ENCODE assay signal across 8 cellular contexts in the genomic region with DNA sequence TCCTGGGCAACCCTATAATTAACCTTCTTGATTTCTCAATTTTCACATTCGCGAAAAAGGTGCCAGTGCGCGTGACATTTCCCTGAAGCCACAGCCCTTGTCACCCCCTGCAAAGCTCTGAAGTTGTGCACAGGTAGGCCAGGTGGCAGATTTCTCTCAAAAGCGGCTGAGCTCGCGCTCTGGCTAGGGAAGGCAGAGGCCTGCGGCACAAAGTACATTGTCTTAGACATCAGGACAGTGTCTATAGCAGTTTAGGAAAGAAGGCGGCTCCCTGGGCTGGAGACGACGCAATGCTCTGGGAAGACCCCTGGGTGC. TPM values are rescaled to one million over a fixed set of nuclear protein-coding genes. Genes with fewer than 3 reads are reported as not detected.
DNase-seq lines count a peak whose midpoint lies in the region; ATAC-seq, FAIRE-seq and TF ChIP-seq lines count a peak whose summit lies in the region.

No MANE protein-coding gene starts in this region.

- peak overlapping the region; percentile 90 for H3K27ac Mint-ChIP-seq in activated naive CD8-positive, alpha-beta T cell treated with anti-CD3 and anti-CD28 coated beads, Interleukin-2, amount 50 U/mL, for 24 hours

- TSS peak; percentile 98 for BruUV-seq in HepG2 (replicated peaks; lab: Mats Ljungman, UMichigan)

- H3K9me3 ChIP-seq in HepG2 (ENCODE audit: low read length) (no peaks in the 10 kb centered on the region), thyroid gland (no peaks in the 10 kb centered on the region)

- peak overlapping the region; percentile 76 for H3K9ac ChIP-seq in HepG2 (ENCODE audit: insufficient read depth, low read depth, low read length)

- TF ChIP-seq RAD21 in HepG2 (CRISPR knock-in tag; IDR thresholded peaks at IDR 0.05) = no peak

- no peaks in the 10 kb centered on the region for H3K27me3 Mint-ChIP-seq in activated naive CD8-positive, alpha-beta T cell treated with anti-CD3 and anti-CD28 coated beads, Interleukin-2, amount 50 U/mL, for 24 hours

- 0% methylated on average over 5 of the region's 11 CpGs for WGBS in HepG2 (ENCODE audit: low lambda C conversion rate)
- WGBS in thyroid gland, 2 donors = 0 to 1% methylated on average over 9 to 11 of the region's 11 CpGs

- peaks cover 30% of the 10 kb centered on the region for H3K4me1 ChIP-seq in HepG2 (ENCODE audit: insufficient read depth, low read length)
- peaks cover 15 to 16% of the 10 kb centered on the region in 2 donors for H3K4me1 ChIP-seq in thyroid gland

- peak overlapping the region; percentile 85 for H3K4me2 ChIP-seq in HepG2 (ENCODE audit: low read depth, low read length)

- peaks cover 65% of the 10 kb centered on the region for H3K4me1 Mint-ChIP-seq in activated naive CD8-positive, alpha-beta T cell treated with anti-CD3 and anti-CD28 coated beads, Interleukin-2, amount 50 U/mL, for 24 hours

- ATAC-seq in HG03354 (IDR thresholded peaks at IDR 0.05; ENCODE audit: poor library complexity, severe bottlenecking, unreplicated experiment) (peak; percentile 27), HepG2 (peak; percentile 21), HG02970 (IDR thresholded peaks at IDR 0.05; ENCODE audit: low FRiP score, unreplicated experiment) (no peak)
- peak; percentile 10 for ATAC-seq in activated naive CD8-positive, alpha-beta T cell treated with anti-CD3 and anti-CD28 coated beads, Interleukin-2, amount 50 U/mL, for 24 hours

- no peak overlapping the region for H2AFZ ChIP-seq in HepG2 (ENCODE audit: low read length)

- no peak for FAIRE-seq in HepG2 (lab: Jason Lieb, UNC)

- H3K36me3 ChIP-seq in HepG2 (replicated peaks in 1 of 2; ENCODE audit: control insufficient read depth in 1 of 2, insufficient read depth in 2 of 2, low read length in 2 of 2) (no peaks in the 10 kb centered on the region), thyroid gland (no peaks in the 10 kb centered on the region)

- in situ Hi-C loops in HepG2 (cut with HindIII; ENCODE audit: extremely low pct_ligation_motif_present, low pct_unique_long_range_greater_than_20kb) = no loop called here

- no peak for TF ChIP-seq EP300 in HepG2 (IDR thresholded peaks at IDR 0.05; ENCODE audit: low read depth in 2 of 2, low read length in 2 of 2)
- no peak for TF ChIP-seq EP300 in HepG2 (CRISPR knock-in tag; IDR thresholded peaks at IDR 0.05; ENCODE audit: borderline replicate concordance)

- H3K36me3 Mint-ChIP-seq in activated naive CD8-positive, alpha-beta T cell treated with anti-CD3 and anti-CD28 coated beads, Interleukin-2, amount 50 U/mL, for 24 hours (ENCODE audit: low read depth) = peaks cover 36% of the 10 kb centered on the region

- H3K4me3 ChIP-seq in HepG2 (replicated peaks in 1 of 3; ENCODE audit: insufficient read depth in 1 of 3, low read depth in 2 of 3, low read length in 3 of 3) (peak overlapping the region; percentile 62 to 99 (median 82)), thyroid gland (replicated peaks in 1 of 3) (peak overlapping the region; percentile 15 to 76 (median 61))

- peak overlapping the region; percentile 98 for H3K4me3 Mint-ChIP-seq in activated naive CD8-positive, alpha-beta T cell treated with anti-CD3 and anti-CD28 coated beads, Interleukin-2, amount 50 U/mL, for 24 hours

- CTCF ChIA-PET in HepG2 (lab: Yijun Ruan, JAX; ENCODE audit: low intra/inter-chr PET ratio, low total read pairs) = no interaction called here

- intact Hi-C loops in HepG2 (cut with micrococcal nuclease; ENCODE audit: unreplicated experiment) (loop anchor here (1.0 to 5.0 kb wide), 3 partner anchors 43 to 107 kb away; a partner anchor contains a TSS), thyroid gland (cut with DNase I) (loop anchor here (2.0 kb wide), 1 partner anchor 45 kb away; a partner anchor contains a TSS)

- peak; percentile 46 for DNase-seq in NCI-H2171 (lab: John Stamatoyannopoulos, UW)
- no peak for DNase-seq in NCI-H2171 treated with DMSO at 0.1 percent for 48 hours (lab: John Stamatoyannopoulos, UW)
- DNase-seq in activated naive CD8-positive, alpha-beta T cell treated with anti-CD3 and anti-CD28 coated beads, Interleukin-2, amount 50 U/mL, for 24 hours = no peak
- no peak for DNase-seq in HepG2 (ENCODE audit: low spot score)
- DNase-seq in thyroid gland = no peak
- no peak for DNase-seq in HuH-7 (ENCODE audit: low spot score)

- peak overlapping the region; percentile 60 for H3K27ac ChIP-seq in HepG2 (ENCODE audit: extremely low read length, insufficient read depth, low read length)
- H3K27ac ChIP-seq in thyroid gland = peak overlapping the region; percentile 39 to 74 (median 59)

- H3K79me2 ChIP-seq in HepG2 (ENCODE audit: insufficient read depth, low read length) = peaks cover 10% of the 10 kb centered on the region

- peaks cover 24% of the 10 kb centered on the region for H3K9me3 Mint-ChIP-seq in activated naive CD8-positive, alpha-beta T cell treated with anti-CD3 and anti-CD28 coated beads, Interleukin-2, amount 50 U/mL, for 24 hours

- TF ChIP-seq POLR2A in HepG2 (IDR thresholded peaks at IDR 0.05; ENCODE audit: insufficient read depth in 1 of 2, low read depth in 2 of 2, low read length in 2 of 2) (no peak), thyroid gland (IDR thresholded peaks at IDR 0.05) (no peak)

- POLR2A ChIA-PET in HepG2 (lab: Yijun Ruan, JAX) = interaction anchor here (0.9 to 3.8 kb wide), 13 partner anchors 14 to 889 kb away, joined by 3 to 35 read pairs (median 5); a partner anchor contains a TSS

- H3K27me3 ChIP-seq in HepG2 (ENCODE audit: control insufficient read depth in 1 of 2, insufficient read depth in 2 of 2, low read length in 2 of 2) (no peaks in the 10 kb centered on the region; a peak in 1 of 5 replicates), thyroid gland (no peaks in the 10 kb centered on the region)

- H4K20me1 ChIP-seq in HepG2 (ENCODE audit: insufficient read depth, low read length) = no peaks in the 10 kb centered on the region

- TF ChIP-seq CTCF in HepG2 (CRISPR knock-in tag; IDR thresholded peaks at IDR 0.05) (no peak), thyroid gland (IDR thresholded peaks at IDR 0.05) (no peak)

TF ChIP-seq in HepG2, 621 proteins besides CTCF, POLR2A, EP300 and RAD21 (continues in another document):
- TF ChIP-seq REPIN1 (CRISPR knock-in tag; IDR thresholded peaks at IDR 0.05; ENCODE audit: borderline replicate concordance, low read depth) = peak; percentile 7; the same call in 1 of the 2 replicates
- 0 out of 2 replicates have a peak, but pooled peaks have one; percentile 26 for TF ChIP-seq ZFP36L1 (CRISPR knock-in tag; IDR thresholded peaks at IDR 0.05)

RNA-seq across cellular contexts. Expression of a gene that starts 42.9 kb away (rescaled TPM):
- total RNA-seq in HepG2 (2016; rRNA removed; fragmentation: Illumina TruSeq; extraction: Trizol) = 6.2 and 8.8 TPM in 2 replicates
- 1.2 and 1.4 TPM in 2 replicates for total RNA-seq in HepG2 (2016; cell fraction: cytosol; rRNA removed; fragmentation: Illumina TruSeq; extraction: Trizol; ENCODE audit: low read depth)
- total RNA-seq in HepG2 (2016; cell fraction: insoluble cytoplasmic fraction; rRNA removed; fragmentation: Illumina TruSeq; extraction: Trizol) = 5.8 and 9.2 TPM in 2 replicates
- total RNA-seq in HepG2 (2016; cell fraction: membrane; rRNA removed; fragmentation: Illumina TruSeq; extraction: Trizol) = 2.8 and 3.9 TPM in 2 replicates
- 5.0 and 6.5 TPM in 2 replicates for total RNA-seq in HepG2 (2016; cell fraction: nucleus; rRNA removed; fragmentation: Illumina TruSeq; extraction: Trizol)
- 1.5 and 1.9 TPM in 2 replicates for polyA plus RNA-seq in HepG2 (2011; rRNA removed)
- polyA plus RNA-seq in HepG2 (2011; cell fraction: cytosol; rRNA removed) = 0.97 and 1.4 TPM in 2 replicates
- polyA plus RNA-seq in HepG2 (2011; cell fraction: nucleus; rRNA removed) = 0.85 and 0.92 TPM in 2 replicates
- polyA plus RNA-seq in HepG2 (2012) = 3.0 and 3.3 TPM in 2 replicates
- polyA plus RNA-seq in HepG2 (2016; cell fraction: cytosol; fragmentation: Illumina TruSeq; extraction: Trizol; ENCODE audit: low read depth) = 0.28 and 0.34 TPM in 2 replicates
- polyA plus RNA-seq in HepG2 (2016; cell fraction: insoluble cytoplasmic fraction; fragmentation: Illumina TruSeq; extraction: Trizol; ENCODE audit: low read depth) = 4.4 and 5.6 TPM in 2 replicates
- 0.72 and 0.88 TPM in 2 replicates for polyA plus RNA-seq in HepG2 (2016; cell fraction: membrane; fragmentation: Illumina TruSeq; extraction: Trizol; ENCODE audit: low read depth)
- polyA plus RNA-seq in HepG2 (2016; cell fraction: nucleus; fragmentation: Illumina TruSeq; extraction: Trizol; ENCODE audit: insufficient read depth, low read depth) = 5.1 and 5.6 TPM in 2 replicates
- 0.33 and 1.2 TPM in 2 replicates for polyA minus RNA-seq in HepG2 (2011; rRNA and poly(A)+ RNA removed; ENCODE audit: low replicate concordance)
- polyA minus RNA-seq in HepG2 (2011; cell fraction: cytosol; rRNA and poly(A)+ RNA removed) = 2.7 and 4.2 TPM in 2 replicates
- 8.2 and 10.2 TPM in 2 replicates for polyA minus RNA-seq in HepG2 (2011; cell fraction: nucleus; rRNA and poly(A)+ RNA removed)
- 10 to 100 TPM; 13.8 to 21.1 (median 17.7) TPM for total RNA-seq in thyroid gland

RNA-seq across cellular contexts. Expression of a gene that starts 45.7 kb away (rescaled TPM):
- not detected in 2 replicates for total RNA-seq in HepG2 (2016; rRNA removed; fragmentation: Illumina TruSeq; extraction: Trizol)
- total RNA-seq in HepG2 (2016; cell fraction: cytosol; rRNA removed; fragmentation: Illumina TruSeq; extraction: Trizol; ENCODE audit: low read depth) = not detected in 2 replicates
- not detected in 2 replicates for total RNA-seq in HepG2 (2016; cell fraction: insoluble cytoplasmic fraction; rRNA removed; fragmentation: Illumina TruSeq; extraction: Trizol)
- total RNA-seq in HepG2 (2016; cell fraction: membrane; rRNA removed; fragmentation: Illumina TruSeq; extraction: Trizol) = not detected in 2 replicates
- total RNA-seq in HepG2 (2016; cell fraction: nucleus; rRNA removed; fragmentation: Illumina TruSeq; extraction: Trizol) = not detected in 2 replicates
- polyA plus RNA-seq in HepG2 (2011; rRNA removed) = 0.01 TPM in 1 of 2 replicates, not detected in the other
- not detected in 2 replicates for polyA plus RNA-seq in HepG2 (2011; cell fraction: cytosol; rRNA removed)
- not detected in 2 replicates for polyA plus RNA-seq in HepG2 (2011; cell fraction: nucleus; rRNA removed)
- 0.20 and 0.54 TPM in 2 replicates for polyA plus RNA-seq in HepG2 (2012)
- polyA plus RNA-seq in HepG2 (2016; cell fraction: cytosol; fragmentation: Illumina TruSeq; extraction: Trizol; ENCODE audit: low read depth) = not detected in 2 replicates
- polyA plus RNA-seq in HepG2 (2016; cell fraction: insoluble cytoplasmic fraction; fragmentation: Illumina TruSeq; extraction: Trizol; ENCODE audit: low read depth) = not detected in 2 replicates
- not detected in 2 replicates for polyA plus RNA-seq in HepG2 (2016; cell fraction: membrane; fragmentation: Illumina TruSeq; extraction: Trizol; ENCODE audit: low read depth)
- polyA plus RNA-seq in HepG2 (2016; cell fraction: nucleus; fragmentation: Illumina TruSeq; extraction: Trizol; ENCODE audit: insufficient read depth, low read depth) = not detected in 2 replicates
- polyA minus RNA-seq in HepG2 (2011; rRNA and poly(A)+ RNA removed; ENCODE audit: low replicate concordance) = not detected in 2 replicates
- polyA minus RNA-seq in HepG2 (2011; cell fraction: cytosol; rRNA and poly(A)+ RNA removed) = not detected in 2 replicates
- not detected in 2 replicates for polyA minus RNA-seq in HepG2 (2011; cell fraction: nucleus; rRNA and poly(A)+ RNA removed)
- 100 to 1,000 TPM in 1 of 4 donors, 10 to 100 TPM in 3; 57.9 to 112 (median 76.5) TPM for total RNA-seq in thyroid gland

Comparison
In these comparisons a context has a peak if more than half of its experiments do, and no peak if none do; other contexts are left out.
1. RNA of a gene that starts 45.7 kb away (total RNA-seq): 57.9 to 112 TPM in thyroid gland; not detected in HepG2; every median in the first group is over 10 times any median in the second.